19 cellular contexts compared by ENCODE assay signal in genomic region chr3:156938724-156939123, GRCh38.
DNase-seq lines count a peak whose midpoint lies in the region; ATAC-seq, FAIRE-seq and TF ChIP-seq lines count a peak whose summit lies in the region.
"Had no signal": no experiment of that assay in that cellular context is flagged by ENCODE, and none has a peak within 500 bp of the region (broad histone marks: within the 10 kb centered on the region; RNA-seq: fewer than 3 reads in every experiment).

No MANE protein-coding gene starts in this region.

- no peak overlapping the region for H3K14ac ChIP-seq in H1 (ENCODE audit: insufficient read length)

- H2BK120ac ChIP-seq in H1 (replicated peaks; ENCODE audit: low read depth, low read length): no peak overlapping the region

- H3K36me3 ChIP-seq in HepG2 (replicated peaks in 1 of 2; ENCODE audit: control insufficient read depth in 1 of 2, insufficient read depth in 2 of 2, low read length in 2 of 2) (no peaks in the 10 kb centered on the region), right lobe of liver (no peaks in the 10 kb centered on the region), H1 (ENCODE audit: control insufficient read depth in 2 of 4, insufficient read depth in 4 of 4, low read length in 3 of 4) (no peaks in the 10 kb centered on the region)
- H3K36me3 ChIP-seq: BLaER1 treated with 17β-estradiol and CSF1 and Interleukin-3, amounts not matched to agents 10 nM and 100 nM had no signal

- TF ChIP-seq EP300 in HepG2 (IDR thresholded peaks at IDR 0.05; ENCODE audit: low read depth in 2 of 2, low read length in 2 of 2) (no peak), HepG2 (CRISPR knock-in tag; IDR thresholded peaks at IDR 0.05; ENCODE audit: borderline replicate concordance) (no peak), H1 (IDR thresholded peaks at IDR 0.05; ENCODE audit: borderline replicate concordance in 1 of 2, low read depth in 2 of 2, low read length in 2 of 2) (no peak)

- no peaks in the 10 kb centered on the region for H3K9me3 ChIP-seq in HepG2 (ENCODE audit: low read length)
- H3K9me3 ChIP-seq in right lobe of liver: no peaks in the 10 kb centered on the region
- no peaks in the 10 kb centered on the region for H3K9me3 ChIP-seq in H1 (ENCODE audit: insufficient read depth in 2 of 2, low read depth in 1 of 2, low read length in 1 of 2)
- H3K9me3 ChIP-seq: A549; BLaER1 treated with 17β-estradiol and CSF1 and Interleukin-3, amounts not matched to agents 10 nM and 100 nM; Caco-2 had no signal

- no peak overlapping the region for H3K56ac ChIP-seq in H1 (replicated peaks; ENCODE audit: insufficient read length, low read depth, low read length)

- H4K5ac ChIP-seq in H1 (ENCODE audit: insufficient read length, low read depth, low read length): no peak overlapping the region

- FAIRE-seq in HepG2 (lab: Jason Lieb, UNC): no peak
- no peak for FAIRE-seq in H1 (lab: Jason Lieb, UNC)
- FAIRE-seq: A549, D721Med, G401.6, GM12891 had no signal

- TF ChIP-seq CTCF in HepG2 (CRISPR knock-in tag; IDR thresholded peaks at IDR 0.05) (no peak), right lobe of liver (IDR thresholded peaks at IDR 0.05) (no peak), H1 (IDR thresholded peaks at IDR 0.05; ENCODE audit: control extremely low read depth in 1 of 3, insufficient read depth in 1 of 3, low read depth in 1 of 3, low read length in 3 of 3) (no peak)

- CTCF ChIA-PET in HepG2 (lab: Yijun Ruan, JAX; ENCODE audit: low intra/inter-chr PET ratio, low total read pairs) (no interaction called here), H1 (lab: Charles Lee; ENCODE audit: partially characterized antibody) (no interaction called here)

- no peak overlapping the region for H3K4me3 ChIP-seq in HepG2 (replicated peaks in 1 of 3; ENCODE audit: insufficient read depth in 1 of 3, low read depth in 2 of 3, low read length in 3 of 3)
- no peak overlapping the region for H3K4me3 ChIP-seq in right lobe of liver
- H3K4me3 ChIP-seq in H1 (ENCODE audit: extremely low read depth in 1 of 4, insufficient read depth in 2 of 4, low read depth in 3 of 4, low read length in 4 of 4): no peak overlapping the region
- H3K4me3 ChIP-seq: A549; BLaER1 treated with 17β-estradiol and CSF1 and Interleukin-3, amounts not matched to agents 10 nM and 100 nM had no signal

- no peak overlapping the region for H4K91ac ChIP-seq in H1 (replicated peaks; ENCODE audit: insufficient read length, low read length)

- 70% methylated on average over 2 of the region's 2 CpGs for WGBS in HepG2 (ENCODE audit: low lambda C conversion rate)
- WGBS in right lobe of liver (ENCODE audit: insufficient coverage, low coverage, low lambda C conversion rate, missing lambda C conversion rate): 98% methylated on average over 2 of the region's 2 CpGs
- WGBS in H1 (ENCODE audit: extremely low coverage in 1 of 2, insufficient coverage in 1 of 2, insufficient read length in 1 of 2, insufficient replicate concordance in 2 of 2, low coverage in 1 of 2, low lambda C conversion rate in 2 of 2, missing lambda C conversion rate in 1 of 2), 2 experiments: 92% methylated on average over 2 of the region's 2 CpGs; no CpG with 5 or more reads in 1 of the 2 experiments

- ATAC-seq in HepG2 (no peak), right lobe of liver (no peak), GM18858 (IDR thresholded peaks at IDR 0.05; ENCODE audit: unreplicated experiment) (no peak), GM21717 (IDR thresholded peaks at IDR 0.05; ENCODE audit: unreplicated experiment) (no peak)
- ATAC-seq: A549; CD8-positive, alpha-beta T cell had no signal

- no peaks in the 10 kb centered on the region for H3K79me2 ChIP-seq in HepG2 (ENCODE audit: insufficient read depth, low read length)
- no peaks in the 10 kb centered on the region for H3K79me2 ChIP-seq in H1 (ENCODE audit: control insufficient read depth in 1 of 2, insufficient read depth in 2 of 2, low read length in 2 of 2)

- H3K27ac ChIP-seq in HepG2 (ENCODE audit: extremely low read length, insufficient read depth, low read length) (no peak overlapping the region), right lobe of liver (no peak overlapping the region), H1 (ENCODE audit: low read depth, low read length) (no peak overlapping the region)
- H3K27ac ChIP-seq: 22Rv1; A549; BLaER1 treated with 17β-estradiol and CSF1 and Interleukin-3, amounts not matched to agents 10 nM and 100 nM; C4-2B had no signal

- no peak overlapping the region for H2AK5ac ChIP-seq in H1 (ENCODE audit: low read depth, low read length)

- TF ChIP-seq RAD21 in HepG2 (CRISPR knock-in tag; IDR thresholded peaks at IDR 0.05) (no peak), H1 (IDR thresholded peaks at IDR 0.05 in 1 of 2, conservative IDR thresholded peaks at IDR 0.05 in 1 of 2; ENCODE audit: low read depth in 2 of 2, low read length in 2 of 2) (no peak)

- H4K8ac ChIP-seq in H1 (ENCODE audit: extremely low read depth, insufficient read depth, low read length): no peak overlapping the region

- H3K79me1 ChIP-seq in H1 (ENCODE audit: low read depth, low read length): no peaks in the 10 kb centered on the region

- H3K27me3 ChIP-seq in HepG2 (ENCODE audit: control insufficient read depth in 1 of 2, insufficient read depth in 2 of 2, low read length in 2 of 2): 0 out of 5 replicates have a peak, but pooled peaks cover 0 to 1% of the 10 kb centered on the region in 2 experiments
- no peaks in the 10 kb centered on the region for H3K27me3 ChIP-seq in right lobe of liver
- no peaks in the 10 kb centered on the region; a peak in 1 of 7 replicates for H3K27me3 ChIP-seq in H1 (replicated peaks in 1 of 4; ENCODE audit: control insufficient read depth in 3 of 4, extremely low read depth in 1 of 4, insufficient read depth in 3 of 4, low read length in 3 of 4)
- H3K27me3 ChIP-seq: BLaER1 treated with 17β-estradiol and CSF1 and Interleukin-3, amounts not matched to agents 10 nM and 100 nM had no signal

- H2BK12ac ChIP-seq in H1 (ENCODE audit: low read depth, low read length): no peak overlapping the region

- no TSS peak for BruUV-seq in HepG2 (replicated peaks; lab: Mats Ljungman, UMichigan)

- POLR2A ChIA-PET in HepG2 (lab: Yijun Ruan, JAX): no interaction called here
- POLR2A ChIA-PET in H1 (lab: Charles Lee; ENCODE audit: partially characterized antibody): no interaction called here

- no peak overlapping the region for H3K4ac ChIP-seq in H1 (replicated peaks; ENCODE audit: insufficient read length, low read depth, low read length)

- TF ChIP-seq POLR2A in HepG2 (IDR thresholded peaks at IDR 0.05; ENCODE audit: insufficient read depth in 1 of 2, low read depth in 2 of 2, low read length in 2 of 2) (no peak), right lobe of liver (IDR thresholded peaks at IDR 0.05) (no peak), H1 (IDR thresholded peaks at IDR 0.05; ENCODE audit: control extremely low read depth in 1 of 2, low read depth in 2 of 2, low read length in 2 of 2) (no peak)

- no peak overlapping the region for H2BK5ac ChIP-seq in H1 (ENCODE audit: low read depth, low read length)

- H3K23me2 ChIP-seq in H1 (ENCODE audit: low read depth, low read length): no peaks in the 10 kb centered on the region

- H3K9ac ChIP-seq in HepG2 (ENCODE audit: insufficient read depth, low read depth, low read length) (no peak overlapping the region), H1 (replicated peaks in 1 of 4; ENCODE audit: extremely low read depth in 1 of 4, low read depth in 3 of 4, low read length in 3 of 4) (no peak overlapping the region)
- H3K9ac ChIP-seq: BLaER1 treated with 17β-estradiol and CSF1 and Interleukin-3, amounts not matched to agents 10 nM and 100 nM had no signal

- DNase-seq in HepG2 (ENCODE audit: low spot score) (no peak), right lobe of liver (no peak), H1 (ENCODE audit: low read depth in 1 of 2, low spot score in 2 of 2) (no peak)
- DNase-seq: AML-193; Caco-2; Calu3; CD4-positive, alpha-beta T cell; CD8-positive, alpha-beta T cell; DMS79 treated with DMSO at 0.1 percent for 48 hours; GF-D8 had no signal

- H3K23ac ChIP-seq in H1 (ENCODE audit: insufficient read length): no peak overlapping the region

- H4K20me1 ChIP-seq in HepG2 (ENCODE audit: insufficient read depth, low read length) (no peaks in the 10 kb centered on the region), H1 (replicated peaks in 1 of 2; ENCODE audit: control insufficient read depth in 1 of 2, insufficient read depth in 2 of 2, low read length in 2 of 2) (no peaks in the 10 kb centered on the region)
- H4K20me1 ChIP-seq: BLaER1 treated with 17β-estradiol and CSF1 and Interleukin-3, amounts not matched to agents 10 nM and 100 nM had no signal

- H3K4me2 ChIP-seq in HepG2 (ENCODE audit: low read depth, low read length) (no peak overlapping the region), H1 (ENCODE audit: insufficient read depth in 1 of 2, low read depth in 2 of 2, low read length in 2 of 2) (no peak overlapping the region)
- H3K4me2 ChIP-seq: A549; BLaER1 treated with 17β-estradiol and CSF1 and Interleukin-3, amounts not matched to agents 10 nM and 100 nM had no signal

- in situ Hi-C loops in HepG2 (cut with HindIII; ENCODE audit: extremely low pct_ligation_motif_present, low pct_unique_long_range_greater_than_20kb): no loop called here

- no peak overlapping the region for H2BK20ac ChIP-seq in H1 (ENCODE audit: low read length)

- H2BK15ac ChIP-seq in H1 (ENCODE audit: low read length): no peak overlapping the region

- H3K18ac ChIP-seq in H1 (ENCODE audit: extremely low read depth, low read length): no peak overlapping the region

- no peaks in the 10 kb centered on the region for H3K4me1 ChIP-seq in HepG2 (ENCODE audit: insufficient read depth, low read length)
- H3K4me1 ChIP-seq in right lobe of liver: no peaks in the 10 kb centered on the region
- H3K4me1 ChIP-seq in H1 (replicated peaks in 1 of 4; ENCODE audit: control insufficient read depth in 3 of 4, insufficient read depth in 4 of 4, low read length in 3 of 4): no peaks in the 10 kb centered on the region
- H3K4me1 ChIP-seq: A549; BLaER1 treated with 17β-estradiol and CSF1 and Interleukin-3, amounts not matched to agents 10 nM and 100 nM; Caco-2 had no signal

- intact Hi-C loops in HepG2 (cut with micrococcal nuclease; ENCODE audit: unreplicated experiment): no loop called here
- intact Hi-C loops in right lobe of liver (cut with DNase I): no loop called here

- no peak overlapping the region for H2AFZ ChIP-seq in HepG2 (ENCODE audit: low read length)
- H2AFZ ChIP-seq in H1 (ENCODE audit: low read length): no peak overlapping the region; the same call in 1 of the 2 replicates

TF ChIP-seq in HepG2, 621 proteins besides CTCF, POLR2A, EP300 and RAD21 (continues in another document):
- no peak for TF ChIP-seq U2AF1 (optimal IDR thresholded peaks at IDR 0.05; ENCODE audit: low read depth, low read length)
- TF ChIP-seq DMAP1 (CRISPR knock-in tag; IDR thresholded peaks at IDR 0.05): no peak
- no peak for TF ChIP-seq ZNF337 (CRISPR knock-in tag; IDR thresholded peaks at IDR 0.05; ENCODE audit: borderline replicate concordance, low read depth)

TF ChIP-seq in H1, 55 proteins besides CTCF, POLR2A, EP300 and RAD21:
- TF ChIP-seq MAX (IDR thresholded peaks at IDR 0.05): no peak
- TF ChIP-seq CEBPB (IDR thresholded peaks at IDR 0.05; ENCODE audit: low read depth, low read length): peak; percentile 30; the same call in 1 of the 2 replicates

Comparison
In these comparisons a context has a peak if more than half of its experiments do, and no peak if none do; other contexts are left out.
1. Of the 41 proteins assayed by ChIP-seq in both HepG2 and H1: peak only in HepG2: none; only in H1: none; in both: CEBPB; in neither: 40.